1 cellular context compared by ENCODE assay signal in the genomic region with DNA sequence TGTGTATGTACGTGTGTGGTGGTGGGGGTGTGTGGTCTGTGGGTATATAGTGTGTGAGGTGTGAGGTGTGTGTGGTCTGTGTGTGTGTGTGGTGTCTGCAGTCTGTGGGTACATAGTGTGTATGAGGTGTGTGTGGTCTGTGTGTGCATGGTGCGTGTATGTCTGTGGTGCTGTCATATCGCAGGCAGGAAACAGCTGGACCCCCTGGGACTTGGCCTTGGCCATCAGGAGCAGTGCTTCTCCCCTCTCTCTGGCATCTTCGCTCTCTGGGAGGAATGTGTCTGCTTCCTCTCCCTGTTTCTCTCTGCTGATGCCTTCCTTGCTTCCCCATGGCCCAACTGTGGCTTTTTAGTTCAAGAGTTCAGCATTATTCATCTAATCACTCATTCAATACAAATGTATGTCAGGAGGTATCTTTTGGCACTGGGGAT.
TF ChIP-seq lines count a peak whose summit lies in the region.

No MANE protein-coding gene starts in this region.

TF ChIP-seq in SK-N-SH, 30 proteins besides CTCF, POLR2A, EP300 and RAD21 (continued from another document):
- TF ChIP-seq SIN3A (IDR thresholded peaks at IDR 0.05; ENCODE audit: borderline replicate concordance, low read depth, low read length) (no peak), EZH2phosphoT487 (IDR thresholded peaks at IDR 0.05; ENCODE audit: borderline replicate concordance, low read depth) (no peak), RCOR1 (IDR thresholded peaks at IDR 0.05; ENCODE audit: low read length) (no peak), TEAD4 (IDR thresholded peaks at IDR 0.05; ENCODE audit: borderline replicate concordance, insufficient read depth) (no peak), NFIC (IDR thresholded peaks at IDR 0.05; ENCODE audit: borderline replicate concordance) (no peak; the same call in 1 of the 2 replicates), FOXJ3 (CRISPR knock-in tag; IDR thresholded peaks at IDR 0.05) (no peak), SMC3 (IDR thresholded peaks at IDR 0.05; ENCODE audit: low read depth, low read length) (no peak), FOXM1 (IDR thresholded peaks at IDR 0.05; ENCODE audit: low read depth) (no peak), NRF1 (IDR thresholded peaks at IDR 0.05; ENCODE audit: low read depth, low read length) (no peak), RXRA (IDR thresholded peaks at IDR 0.05; ENCODE audit: borderline replicate concordance, low read depth) (no peak), JUND (IDR thresholded peaks at IDR 0.05) (no peak)
TF ChIP-seq in SK-N-SH: peak in this region for 0.
